In genomic region chr1:85274969-85275453, GRCh38 we compare ENCODE assay signal across 8 cellular contexts. TPM values are rescaled to one million over a fixed set of nuclear protein-coding genes. Genes with fewer than 3 reads are reported as not detected.
DNase-seq lines count a peak whose midpoint lies in the region; ATAC-seq, FAIRE-seq and TF ChIP-seq lines count a peak whose summit lies in the region.

No MANE protein-coding gene starts in this region.

- DNase-seq in A549 (ENCODE audit: low read depth in 1 of 2, low spot score in 1 of 2) (peak; percentile 30 to 55), GM12865 (ENCODE audit: low read depth) (no peak), fibroblast of mammary gland (ENCODE audit: low read depth) (peak; percentile 85), retinal pigment epithelial cell (ENCODE audit: low read depth) (no peak), putamen (ENCODE audit: low spot score) (no peak)
- no peak for DNase-seq in stimulated activated CD4-positive, alpha-beta T cell treated with anti-CD3 and anti-CD28 coated beads, Interleukin-12 subunit alpha, Interleukin-12 subunit beta, amount 100 ng/mL, for 4 hours

- TF ChIP-seq CTCF in A549 (IDR thresholded peaks at IDR 0.05) (no peak), GM12865 (IDR thresholded peaks at IDR 0.05; ENCODE audit: insufficient read depth, low read depth, low read length, missing control alignments) (no peak), fibroblast of mammary gland (conservative IDR thresholded peaks at IDR 0.05; ENCODE audit: control insufficient read depth, insufficient read depth, low read depth, low read length) (no peak), retinal pigment epithelial cell (conservative IDR thresholded peaks at IDR 0.05; ENCODE audit: low read depth, low read length) (no peak)

- H3K4me3 ChIP-seq in A549: peak overlapping the region; percentile 97
- peak overlapping the region; percentile 99 for H3K4me3 ChIP-seq in GM12865 (ENCODE audit: low read depth, low read length)
- peak overlapping the region; percentile 99 for H3K4me3 ChIP-seq in fibroblast of mammary gland (ENCODE audit: control insufficient read depth, low read depth, low read length)
- H3K4me3 ChIP-seq in retinal pigment epithelial cell (ENCODE audit: low read length): peak overlapping the region; percentile 83

- no peaks in the 10 kb centered on the region for H3K9me3 ChIP-seq in A549

- WGBS in A549 (ENCODE audit: missing lambda C conversion rate): 78% methylated on average over 1 of the region's 1 CpG

- peaks cover 43% of the 10 kb centered on the region for H3K4me1 ChIP-seq in A549

- CTCF ChIA-PET in A549 (lab: Yijun Ruan, JAX): interaction anchor here (1.0 to 4.1 kb wide), 2 partner anchors 16 to 33 kb away, joined by 5 to 27 read pairs; partner anchors contain the start of gene C1orf52

- peak overlapping the region; percentile 96 for H3K4me2 ChIP-seq in A549

- FAIRE-seq in A549 (lab: Jason Lieb, UNC): no peak

- TF ChIP-seq EP300 in A549 (IDR thresholded peaks at IDR 0.05): no peak

- POLR2A ChIA-PET in A549 (lab: Yijun Ruan, JAX): interaction anchor here (2.8 kb wide), 1 partner anchor 16 kb away, joined by 28 read pairs; the partner anchor contains the start of gene C1orf52

- H3K27ac ChIP-seq in A549: peak overlapping the region; percentile 94; a peak in 2 of 6 replicates

- TF ChIP-seq RAD21 in A549 (conservative IDR thresholded peaks at IDR 0.05 in 1 of 2, IDR thresholded peaks at IDR 0.05 in 1 of 2): no peak

- ATAC-seq in A549 (no peak), SK-N-SH treated with all-trans-retinoic acid at 6 μM for 48 hours (peak; percentile 19), HG02571 (IDR thresholded peaks at IDR 0.05; ENCODE audit: unreplicated experiment) (no peak)

- no peak for TF ChIP-seq POLR2A in A549 (IDR thresholded peaks at IDR 0.05; ENCODE audit: low read length)

TF ChIP-seq in A549, 52 proteins besides CTCF, POLR2A, EP300 and RAD21:
- TF ChIP-seq FOSL2 (IDR thresholded peaks at IDR 0.05): no peak
- peak; percentile 55 for TF ChIP-seq FOSL2 (CRISPR knock-in tag; IDR thresholded peaks at IDR 0.05)
- TF ChIP-seq SMC3 (IDR thresholded peaks at IDR 0.05): no peak
- TF ChIP-seq CBX2 (IDR thresholded peaks at IDR 0.05; ENCODE audit: borderline replicate concordance, low read depth): no peak

TF ChIP-seq in SK-N-SH treated with all-trans-retinoic acid at 6 μM for 48 hours, 23 proteins besides CTCF, POLR2A, EP300 and RAD21:
- no peak for TF ChIP-seq CREB5 (CRISPR knock-in tag; IDR thresholded peaks at IDR 0.05; ENCODE audit: low read depth)
- TF ChIP-seq ZC3H10 (CRISPR knock-in tag; IDR thresholded peaks at IDR 0.05): no peak
- no peak for TF ChIP-seq ZNF8 (CRISPR knock-in tag; IDR thresholded peaks at IDR 0.05)
- TF ChIP-seq ZNF565 (CRISPR knock-in tag; conservative IDR thresholded peaks at IDR 0.05; ENCODE audit: low read depth): no peak
- TF ChIP-seq SNAI2 (CRISPR knock-in tag; IDR thresholded peaks at IDR 0.05): no peak

RNA-seq across cellular contexts. Expression of gene BCL10, which starts 1.4 kb away (rescaled TPM):
- polyA plus RNA-seq in A549 (2011; rRNA removed): 12.7 and 15.5 TPM in 2 replicates
- 3.6 and 4.3 TPM in 2 replicates for polyA plus RNA-seq in A549 (2012; cell fraction: cytosol; rRNA removed)
- polyA plus RNA-seq in A549 (2012; cell fraction: nucleus; rRNA removed): 2.3 and 2.9 TPM in 2 replicates
- polyA plus RNA-seq in A549 (2017; fragmentation: RNase III; extraction: RNeasy Plus Mini Kit Qiagen cat#74134 plus additional on column Dnase treatment): 8.4 to 9.8 TPM (median 8.9 TPM) in 3 replicates
- polyA minus RNA-seq in A549 (2011; rRNA and poly(A)+ RNA removed): 19.5 and 20.4 TPM in 2 replicates

RNA-seq across cellular contexts. Expression of gene C1orf52, which starts 15.5 kb away (rescaled TPM):
- polyA plus RNA-seq in A549 (2011; rRNA removed) (19.7 and 22.4 TPM in 2 replicates), A549 (2017; fragmentation: RNase III; extraction: RNeasy Plus Mini Kit Qiagen cat#74134 plus additional on column Dnase treatment) (12.2 to 14.8 TPM (median 12.3 TPM) in 3 replicates)
- 11.1 and 11.6 TPM in 2 replicates for polyA plus RNA-seq in A549 (2012; cell fraction: cytosol; rRNA removed)
- 10.3 and 13.7 TPM in 2 replicates for polyA plus RNA-seq in A549 (2012; cell fraction: nucleus; rRNA removed)
- polyA minus RNA-seq in A549 (2011; rRNA and poly(A)+ RNA removed): 9.1 and 10.4 TPM in 2 replicates

Comparison
In these comparisons a context has a peak if more than half of its experiments do, and no peak if none do; other contexts are left out.
1. DNase-seq: peak in A549 (2 of 2) and fibroblast of mammary gland (single experiment); none in GM12865 (single experiment), retinal pigment epithelial cell (single experiment), putamen (single experiment) and stimulated activated CD4-positive, alpha-beta T cell treated with anti-CD3 and anti-CD28 coated beads, Interleukin-12 subunit alpha, Interleukin-12 subunit beta, amount 100 ng/mL, for 4 hours (single experiment).
2. Peak in every context shown above with its lines, with median percentiles within 50 percentile points of each other: H3K4me3 ChIP-seq.